ENCODE assay signal across 23 cellular contexts in genomic region chr7:8015095-8015745, GRCh38. TPM values are rescaled to one million over a fixed set of nuclear protein-coding genes. Genes with fewer than 3 reads are reported as not detected.
DNase-seq lines count a peak whose midpoint lies in the region; FAIRE-seq and TF ChIP-seq lines count a peak whose summit lies in the region.
"Had no signal": no experiment of that assay in that cellular context is flagged by ENCODE, and none has a peak within 500 bp of the region (broad histone marks: within the 10 kb centered on the region; RNA-seq: fewer than 3 reads in every experiment).

No MANE protein-coding gene starts in this region.

- H3K9me3 ChIP-seq in small intestine (ENCODE audit: control insufficient read depth, low read depth) (no peaks in the 10 kb centered on the region), MG63 (no peaks in the 10 kb centered on the region)
- H3K9me3 ChIP-seq: upper lobe of right lung had no signal

- peaks cover 13% of the 10 kb centered on the region for H3K4me1 Mint-ChIP-seq in activated CD4-positive, alpha-beta T cell treated with anti-CD3 and anti-CD28 coated beads, Interleukin-2, amount 10 ng/mL, durations not matched to agents 7 days and 5 days
- no peaks in the 10 kb centered on the region for H3K4me1 Mint-ChIP-seq in Calu3 (ENCODE audit: low read depth, unreplicated experiment)

- DNase-seq in activated CD4-positive, alpha-beta T cell treated with anti-CD3 and anti-CD28 coated beads, Interleukin-2, amount 10 ng/mL, durations not matched to agents 7 days and 5 days = peak; percentile 7
- DNase-seq in activated CD4-positive, alpha-beta T cell treated with anti-CD3 and anti-CD28 coated beads for 4 hours = no peak
- no peak for DNase-seq in RCC 7860 (ENCODE audit: low spot score)
- DNase-seq in central memory CD4-positive, alpha-beta T cell = peak; percentile 33
- DNase-seq in small intestine = peak; percentile 28
- no peak for DNase-seq in HT-29 (ENCODE audit: low spot score)
- DNase-seq in Calu3 = no peak
- no peak for DNase-seq in MG63
- DNase-seq: activated gamma-delta T cell treated with Interleukin-2 at 50 U/mL for 16 hours, brain microvascular endothelial cell, foreskin fibroblast, hypothalamus, kidney, mammary epithelial cell, NCI-H1105 treated with DMSO at 0.1 percent for 48 hours, NCI-H2107, NCI-H524, upper lobe of right lung had no signal

- TF ChIP-seq CTCF in Calu3 (IDR thresholded peaks at IDR 0.05; ENCODE audit: unreplicated experiment) = no peak

- intact Hi-C loops in Calu3 (cut with micrococcal nuclease; ENCODE audit: unreplicated experiment) = no loop called here

- no peaks in the 10 kb centered on the region for H3K4me1 ChIP-seq in small intestine (ENCODE audit: control insufficient read depth in 2 of 2, insufficient read depth in 1 of 2, low read depth in 1 of 2, low read length in 1 of 2)
- H3K4me1 ChIP-seq: upper lobe of right lung had no signal

- H3K36me3 ChIP-seq in small intestine (ENCODE audit: control insufficient read depth in 2 of 2, insufficient read depth in 2 of 2, low read length in 2 of 2) (no peaks in the 10 kb centered on the region), MG63 (no peaks in the 10 kb centered on the region)
- H3K36me3 ChIP-seq: brain microvascular endothelial cell, upper lobe of right lung had no signal

- FAIRE-seq in RCC 7860 (lab: Jason Lieb, UNC) (peak; percentile 49), small intestine (lab: Jason Lieb, UNC) (no peak)
- FAIRE-seq: GM12892 had no signal

- WGBS in small intestine, 3 donors = 48 to 88% (median 83%) methylated on average over 1 of the region's 1 CpG

- H3K27me3 ChIP-seq in small intestine (ENCODE audit: control insufficient read depth in 2 of 2, insufficient read depth in 2 of 2, low read length in 2 of 2) (no peaks in the 10 kb centered on the region), MG63 (no peaks in the 10 kb centered on the region)
- H3K27me3 ChIP-seq: brain microvascular endothelial cell, upper lobe of right lung had no signal

- H3K4me3 ChIP-seq in small intestine (ENCODE audit: low read depth in 1 of 2, low read length in 2 of 2) = no peak overlapping the region
- H3K4me3 ChIP-seq in MG63 = no peak overlapping the region
- H3K4me3 ChIP-seq: upper lobe of right lung had no signal

- CTCF ChIA-PET in activated CD4-positive, alpha-beta T cell treated with anti-CD3 and anti-CD28 coated beads, Interleukin-2, amount 10 ng/mL, durations not matched to agents 7 days and 5 days (lab: Charles Lee) = no interaction called here
- CTCF ChIA-PET in Calu3 (lab: Charles Lee) = no interaction called here

- no peaks in the 10 kb centered on the region for H3K9me3 Mint-ChIP-seq in activated CD4-positive, alpha-beta T cell treated with anti-CD3 and anti-CD28 coated beads, Interleukin-2, amount 10 ng/mL, durations not matched to agents 7 days and 5 days
- no peaks in the 10 kb centered on the region for H3K9me3 Mint-ChIP-seq in Calu3 (ENCODE audit: low read depth, unreplicated experiment)
- H3K9me3 Mint-ChIP-seq: dendritic cell treated with granulocyte-macrophage colony-stimulating factor and Interleukin-4, amounts not matched to agents 40 ng/mL and 50 ng/mL, for 4 days had no signal

- no peak overlapping the region for H3K27ac ChIP-seq in small intestine (ENCODE audit: low read depth in 1 of 2, low read length in 1 of 2)
- H3K27ac ChIP-seq: brain microvascular endothelial cell, C4-2B, epithelial cell of prostate, parathyroid adenoma, upper lobe of right lung had no signal

- POLR2A ChIA-PET in activated CD4-positive, alpha-beta T cell treated with anti-CD3 and anti-CD28 coated beads, Interleukin-2, amount 10 ng/mL, durations not matched to agents 7 days and 5 days (lab: Charles Lee) = no interaction called here

- H3K36me3 Mint-ChIP-seq in activated CD4-positive, alpha-beta T cell treated with anti-CD3 and anti-CD28 coated beads, Interleukin-2, amount 10 ng/mL, durations not matched to agents 7 days and 5 days (ENCODE audit: low read depth) = peaks cover 20% of the 10 kb centered on the region
- no peaks in the 10 kb centered on the region for H3K36me3 Mint-ChIP-seq in Calu3 (ENCODE audit: insufficient read depth, unreplicated experiment)

- peak overlapping the region; percentile 25 for H3K27ac Mint-ChIP-seq in activated CD4-positive, alpha-beta T cell treated with anti-CD3 and anti-CD28 coated beads, Interleukin-2, amount 10 ng/mL, durations not matched to agents 7 days and 5 days
- H3K27ac Mint-ChIP-seq in Calu3 (ENCODE audit: unreplicated experiment) = no peak overlapping the region
- H3K27ac Mint-ChIP-seq: dendritic cell treated with granulocyte-macrophage colony-stimulating factor and Interleukin-4, amounts not matched to agents 40 ng/mL and 50 ng/mL, for 4 days had no signal

- no TSS peak for BruUV-seq in Calu3 (replicated peaks; lab: Mats Ljungman, UMichigan)

- H3K27me3 Mint-ChIP-seq in activated CD4-positive, alpha-beta T cell treated with anti-CD3 and anti-CD28 coated beads, Interleukin-2, amount 10 ng/mL, durations not matched to agents 7 days and 5 days = no peaks in the 10 kb centered on the region
- no peaks in the 10 kb centered on the region for H3K27me3 Mint-ChIP-seq in Calu3 (ENCODE audit: unreplicated experiment)
- H3K27me3 Mint-ChIP-seq: dendritic cell treated with granulocyte-macrophage colony-stimulating factor and Interleukin-4, amounts not matched to agents 40 ng/mL and 50 ng/mL, for 4 days had no signal

- H3K4me3 Mint-ChIP-seq in activated CD4-positive, alpha-beta T cell treated with anti-CD3 and anti-CD28 coated beads, Interleukin-2, amount 10 ng/mL, durations not matched to agents 7 days and 5 days = no peak overlapping the region
- no peak overlapping the region for H3K4me3 Mint-ChIP-seq in Calu3 (ENCODE audit: low read depth, unreplicated experiment)
- H3K4me3 Mint-ChIP-seq: dendritic cell treated with granulocyte-macrophage colony-stimulating factor and Interleukin-4, amounts not matched to agents 40 ng/mL and 50 ng/mL, for 4 days had no signal

RNA-seq across cellular contexts. Expression of gene GLCCI1, which starts 46.6 kb away (rescaled TPM):
- total RNA-seq in activated CD4-positive, alpha-beta T cell treated with anti-CD3 and anti-CD28 coated beads, Interleukin-2, amount 10 ng/mL, durations not matched to agents 7 days and 5 days = 10 to 100 TPM; 27.9 to 29.6 TPM
- 1 to 10 TPM; 2.7 to 6.2 (median 3.8) TPM for polyA plus RNA-seq in small intestine
- 3.8 and 4.0 TPM in 2 replicates for total RNA-seq in HT-29 (2014; rRNA removed; shearing (Covaris generic))
- total RNA-seq in Calu3 (2022) = 10.1 and 12.9 TPM in 2 replicates
- total RNA-seq in MG63 (2014; rRNA removed; shearing (Covaris generic); ENCODE audit: low replicate concordance) = 0.76 and 2.9 TPM in 2 replicates

Comparison
In these comparisons a context has a peak if more than half of its experiments do, and no peak if none do; other contexts are left out.
1. DNase-seq: peak in activated CD4-positive, alpha-beta T cell treated with anti-CD3 and anti-CD28 coated beads, Interleukin-2, amount 10 ng/mL, durations not matched to agents 7 days and 5 days (single experiment), central memory CD4-positive, alpha-beta T cell (single experiment) and small intestine (single experiment); none in activated CD4-positive, alpha-beta T cell treated with anti-CD3 and anti-CD28 coated beads for 4 hours (0 of 2), RCC 7860 (single experiment), HT-29 (single experiment), Calu3 (single experiment) and MG63 (single experiment).